In genomic region chr17:21406616-21407404, GRCh38 we compare ENCODE assay signal across 9 cellular contexts. TPM values are rescaled to one million over a fixed set of nuclear protein-coding genes. Genes with fewer than 3 reads are reported as not detected.
"Had no signal": no experiment of that assay in that cellular context is flagged by ENCODE, and none has a peak within 500 bp of the region (broad histone marks: within the 10 kb centered on the region; RNA-seq: fewer than 3 reads in every experiment).

No MANE protein-coding gene starts in this region.

RNA-seq across cellular contexts. Expression of gene KCNJ12, which starts 30.7 kb away (rescaled TPM):
- total RNA-seq: activated CD4-positive, alpha-beta memory T cell treated with anti-CD3 and anti-CD28 coated beads, Interleukin-2, amount 10 ng/mL, durations not matched to agents 7 days and 5 days; activated CD4-positive, alpha-beta T cell treated with anti-CD3 and anti-CD28 coated beads for 36 hours; activated CD4-positive, alpha-beta T cell treated with anti-CD3 and anti-CD28 coated beads, Interleukin-2, amount 10 ng/mL, durations not matched to agents 7 days and 5 days; activated CD8-positive, alpha-beta memory T cell treated with anti-CD3 and anti-CD28 coated beads, Interleukin-2, amount 10 ng/mL, durations not matched to agents 7 days and 5 days; activated CD8-positive, alpha-beta T cell treated with anti-CD3 and anti-CD28 coated beads, Interleukin-2, amount 10 ng/mL, durations not matched to agents 7 days and 5 days; activated naive CD8-positive, alpha-beta T cell treated with anti-CD3 and anti-CD28 coated beads, Interleukin-2, amount 10 ng/mL, durations not matched to agents 7 days and 5 days; activated T-helper 2 cell treated with anti-CD3 and anti-CD28 coated beads, Interferon-gamma antibody, Interleukin-2, Interleukin-4, amounts not matched to agents 10 μg/mL and 5 μg/mL and 100 μg/mL, durations not matched to agents 14 hours and 24 hours and 36 hours; T-helper 1 cell treated with Interleukin-12 subunit alpha and Interleukin-12 subunit beta and Interleukin-4 antibody, amounts not matched to agents 30 ng/mL and 1 ng/mL, for 36 hours; T-helper 2 cell treated with Interferon-gamma antibody and Interleukin-4, amounts not matched to agents 100 ng/mL and 5 ng/mL, for 36 hours had no signal
